In genomic region chr9:113062932-113063310, GRCh38 we compare ENCODE assay signal across 9 cellular contexts. TPM values are rescaled to one million over a fixed set of nuclear protein-coding genes. Genes with fewer than 3 reads are reported as not detected.
A peak's percentile ranks its signal among the peaks of the same experiment; 100 is the strongest.
DNase-seq lines count a peak whose midpoint lies in the region; ATAC-seq, FAIRE-seq and TF ChIP-seq lines count a peak whose summit lies in the region.
"Not testable (repeated sequence)": the region's sequence is repeated elsewhere in the genome, so short reads cannot be mapped to it uniquely, and the experiment has no call there.
"Had no signal": no experiment of that assay in that cellular context is flagged by ENCODE, and none has a peak within 500 bp of the region (broad histone marks: within the 10 kb centered on the region; RNA-seq: fewer than 3 reads in every experiment).

No MANE protein-coding gene starts in this region.

- not testable (repeated sequence) for H3K9ac ChIP-seq in kidney (ENCODE audit: low read length in 2 of 2)

- H3K4me2 ChIP-seq in GM23338 = not testable (repeated sequence)

- not testable (repeated sequence) for TF ChIP-seq CTCF in GM23338 (conservative IDR thresholded peaks at IDR 0.05; ENCODE audit: low read depth in 2 of 2); activated B cell treated with CpG ODN at 0.5 μM for 24 hours (IDR thresholded peaks at IDR 0.05); fibroblast of mammary gland (conservative IDR thresholded peaks at IDR 0.05; ENCODE audit: control insufficient read depth, insufficient read depth, low read depth, low read length); kidney (IDR thresholded peaks at IDR 0.05; ENCODE audit: borderline replicate concordance, extremely low read depth, insufficient read depth); transverse colon (IDR thresholded peaks at IDR 0.05)

- TF ChIP-seq EP300 in transverse colon (IDR thresholded peaks at IDR 0.05; ENCODE audit: low read depth) = not testable (repeated sequence)

- not testable (repeated sequence) for H3K4me1 ChIP-seq in GM23338 (ENCODE audit: insufficient read depth); kidney (ENCODE audit: control insufficient read depth in 1 of 2, insufficient read depth in 1 of 2, low read depth in 1 of 2, low read length in 2 of 2); transverse colon

- POLR2A ChIA-PET in activated B cell treated with CpG ODN at 0.5 μM for 24 hours (lab: Charles Lee) = not testable (repeated sequence)

- FAIRE-seq in kidney (lab: Jason Lieb, UNC) = not testable (repeated sequence)

- H3F3A ChIP-seq in GM23338 (replicated peaks; ENCODE audit: low read depth) = not testable (repeated sequence)

- TF ChIP-seq POLR2A in transverse colon (IDR thresholded peaks at IDR 0.05) = not testable (repeated sequence)

- H3K9me3 ChIP-seq in kidney (ENCODE audit: control insufficient read depth in 1 of 2, low read length in 2 of 2) = peaks cover 0 to 17% of the 10 kb centered on the region in 2 donors
- peaks cover 7 to 14% of the 10 kb centered on the region in 2 donors for H3K9me3 ChIP-seq in transverse colon

- H3K79me2 ChIP-seq in GM23338 (replicated peaks; ENCODE audit: insufficient read depth) = not testable (repeated sequence)

- not testable (repeated sequence) for H4K20me1 ChIP-seq in GM23338 (replicated peaks; ENCODE audit: insufficient read depth)

- in situ Hi-C loops in transverse colon (cut with MboI; ENCODE audit: low pct_ligation_motif_present in 1 of 4, low pct_unique_long_range_greater_than_20kb in 1 of 4, low sequenced_read_pairs in 3 of 4) = not testable (repeated sequence)

- ATAC-seq in GM23338; activated B cell treated with CpG ODN at 0.5 μM for 24 hours (ENCODE audit: low read depth): not testable (repeated sequence)

- not testable (repeated sequence) for H3K4me1 Mint-ChIP-seq in GM23338; activated B cell treated with CpG ODN at 0.5 μM for 24 hours; activated naive CD4-positive, alpha-beta T cell treated with anti-CD3 and anti-CD28 coated beads, Interleukin-2, amount 10 ng/mL, durations not matched to agents 7 days and 5 days

- not testable (repeated sequence) for H3K9me2 ChIP-seq in GM23338 (ENCODE audit: insufficient read depth)

- H3K4me3 ChIP-seq in GM23338; fibroblast of mammary gland (ENCODE audit: control insufficient read depth, low read depth, low read length); kidney (ENCODE audit: low read length in 2 of 2); transverse colon: not testable (repeated sequence)

- H3K27ac Mint-ChIP-seq in GM23338; activated B cell treated with CpG ODN at 0.5 μM for 24 hours; activated naive CD4-positive, alpha-beta T cell treated with anti-CD3 and anti-CD28 coated beads, Interleukin-2, amount 10 ng/mL, durations not matched to agents 7 days and 5 days: not testable (repeated sequence)

- H3K36me3 ChIP-seq in GM23338 (ENCODE audit: insufficient read depth); kidney (ENCODE audit: control insufficient read depth in 1 of 2, insufficient read depth in 2 of 2, low read length in 2 of 2); transverse colon: not testable (repeated sequence)

- not testable (repeated sequence) for H3K36me3 Mint-ChIP-seq in GM23338 (ENCODE audit: low read depth); activated B cell treated with CpG ODN at 0.5 μM for 24 hours (ENCODE audit: low read depth); activated naive CD4-positive, alpha-beta T cell treated with anti-CD3 and anti-CD28 coated beads, Interleukin-2, amount 10 ng/mL, durations not matched to agents 7 days and 5 days

- H3K27ac ChIP-seq in GM23338 (ENCODE audit: low read depth); kidney (ENCODE audit: low read depth in 2 of 2, low read length in 2 of 2); transverse colon: not testable (repeated sequence)

- DNase-seq in GM23338 (ENCODE audit: low spot score) = not testable (repeated sequence)
- DNase-seq in activated B cell treated with CpG ODN at 0.5 μM for 24 hours (peak; percentile 23), fibroblast of mammary gland (ENCODE audit: low read depth) (peak; percentile 7), kidney (peak; percentile 32), transverse colon (peak; percentile 20)
- DNase-seq in activated CD8-positive, alpha-beta memory T cell treated with anti-CD3 and anti-CD28 coated beads for 24 hours = peak; percentile 64
- DNase-seq in activated naive CD4-positive, alpha-beta T cell treated with anti-CD3 and anti-CD28 coated beads, Interleukin-2, amount 10 ng/mL, durations not matched to agents 7 days and 5 days = peak; percentile 29
- peak; percentile 3 for DNase-seq in stimulated activated CD4-positive, alpha-beta T cell treated with anti-CD3 and anti-CD28 coated beads, Interleukin-15, amount 100 ng/mL, for 24 hours

- peaks cover 45% of the 10 kb centered on the region for H3K27me3 ChIP-seq in GM23338 (ENCODE audit: insufficient read depth)
- peaks cover 34% of the 10 kb centered on the region for H3K27me3 ChIP-seq in transverse colon

- not testable (repeated sequence) for H3K4me3 Mint-ChIP-seq in GM23338; activated B cell treated with CpG ODN at 0.5 μM for 24 hours; activated naive CD4-positive, alpha-beta T cell treated with anti-CD3 and anti-CD28 coated beads, Interleukin-2, amount 10 ng/mL, durations not matched to agents 7 days and 5 days

- H3K27me3 Mint-ChIP-seq in GM23338 (ENCODE audit: insufficient read depth, low read depth, poor library complexity) = peaks cover 13% of the 10 kb centered on the region
- not testable (repeated sequence) for H3K27me3 Mint-ChIP-seq in activated B cell treated with CpG ODN at 0.5 μM for 24 hours
- peaks cover 11% of the 10 kb centered on the region for H3K27me3 Mint-ChIP-seq in activated naive CD4-positive, alpha-beta T cell treated with anti-CD3 and anti-CD28 coated beads, Interleukin-2, amount 10 ng/mL, durations not matched to agents 7 days and 5 days

- intact Hi-C loops in activated B cell treated with CpG ODN at 0.5 μM for 24 hours (cut with micrococcal nuclease); kidney (cut with DNase I); transverse colon (cut with DNase I; ENCODE audit: low total_unique reads): not testable (repeated sequence)

- WGBS in transverse colon (ENCODE audit: low coverage in 1 of 2), 2 donors = 74 to 83% methylated on average over 18 to 20 of the region's 20 CpGs

- H2AFZ ChIP-seq in GM23338 = not testable (repeated sequence)

- peaks cover 13% of the 10 kb centered on the region for H3K9me3 Mint-ChIP-seq in GM23338
- not testable (repeated sequence) for H3K9me3 Mint-ChIP-seq in activated B cell treated with CpG ODN at 0.5 μM for 24 hours
- H3K9me3 Mint-ChIP-seq in activated naive CD4-positive, alpha-beta T cell treated with anti-CD3 and anti-CD28 coated beads, Interleukin-2, amount 10 ng/mL, durations not matched to agents 7 days and 5 days = peaks cover 11% of the 10 kb centered on the region

- CTCF ChIA-PET in activated B cell treated with CpG ODN at 0.5 μM for 24 hours (lab: Charles Lee); activated naive CD4-positive, alpha-beta T cell treated with anti-CD3 and anti-CD28 coated beads, Interleukin-2, amount 10 ng/mL, durations not matched to agents 7 days and 5 days (lab: Charles Lee): not testable (repeated sequence)

TF ChIP-seq in GM23338, 12 proteins besides CTCF, POLR2A, EP300 and RAD21:
- TF ChIP-seq EZH2 (IDR thresholded peaks at IDR 0.05; ENCODE audit: low read depth, unreplicated experiment) = peak; percentile 77

RNA-seq across cellular contexts. Expression of gene ZFP37, which starts 6.4 kb away (rescaled TPM):
- total RNA-seq in GM23338 (2014; rRNA removed; shearing (Covaris generic)) = 5.0 and 5.6 TPM in 2 replicates
- 1.5 and 2.3 TPM in 2 replicates for polyA plus RNA-seq in GM23338 (2016; fragmentation: Nextera tagmentation; extraction: Ambion mirVana)
- 1.7 and 2.6 TPM in 2 replicates for total RNA-seq in activated B cell treated with CpG ODN at 0.5 μM for 24 hours
- 4.1 TPM for total RNA-seq in kidney
- 1.9 TPM for polyA plus RNA-seq in kidney (ENCODE audit: insufficient read depth, low read depth, low replicate concordance)
- total RNA-seq in transverse colon = 1 to 10 TPM in 1 of 4 donors, under 1 TPM in 2, not detected in 1; 0.68 to 1.7 (median 0.80) TPM

RNA-seq across cellular contexts. Expression of gene ZNF883, which starts 50.9 kb away (rescaled TPM):
- 11.8 and 44.4 TPM in 2 replicates for total RNA-seq in GM23338 (2014; rRNA removed; shearing (Covaris generic))
- 25.1 and 26.8 TPM in 2 replicates for polyA plus RNA-seq in GM23338 (2016; fragmentation: Nextera tagmentation; extraction: Ambion mirVana)
- total RNA-seq in activated B cell treated with CpG ODN at 0.5 μM for 24 hours = 0.33 and 1.0 TPM in 2 replicates
- 3.0 TPM for total RNA-seq in kidney
- polyA plus RNA-seq in kidney (ENCODE audit: insufficient read depth, low read depth, low replicate concordance) = 2.9 TPM
- 1 to 10 TPM in 1 of 4 donors, under 1 TPM in 2, not detected in 1; 0.27 to 3.0 (median 0.64) TPM for total RNA-seq in transverse colon
- total RNA-seq: A172 had no signal
